ENCODE assay signal across 8 cellular contexts in genomic region chr2:237662671-237663093, GRCh38. TPM values are rescaled to one million over a fixed set of nuclear protein-coding genes. Genes with fewer than 3 reads are reported as not detected.
DNase-seq lines count a peak whose midpoint lies in the region; TF ChIP-seq lines count a peak whose summit lies in the region.

No MANE protein-coding gene starts in this region.

- TF ChIP-seq CTCF in DOHH2 (IDR thresholded peaks at IDR 0.05; ENCODE audit: low read depth, low read length, poor library complexity, severe bottlenecking) (no peak), brain (conservative IDR thresholded peaks at IDR 0.05) (no peak), spleen (IDR thresholded peaks at IDR 0.05 in 8 of 11, conservative IDR thresholded peaks at IDR 0.05 in 3 of 11) (no peak)

- H3K9me3 Mint-ChIP-seq in brain: peaks cover 0 to 8% (median 3%) of the 10 kb centered on the region in 5 experiments

- H4K20me1 ChIP-seq in DOHH2 (ENCODE audit: control insufficient read depth, insufficient read depth, low read depth, low read length): no peaks in the 10 kb centered on the region

- H3K4me3 Mint-ChIP-seq in brain: peak overlapping the region; percentile 30 to 83 (median 75)

- H3K9me3 ChIP-seq in DOHH2 (ENCODE audit: control insufficient read depth, insufficient read depth, low read length) (no peaks in the 10 kb centered on the region), spleen (no peaks in the 10 kb centered on the region)

- H3K27ac ChIP-seq in DOHH2 (ENCODE audit: low read depth, low read length) (no peak overlapping the region), spleen (peak overlapping the region in 4 of 8 donors; percentile 1 to 47 (median 33))

- intact Hi-C loops in spleen (cut with DNase I; ENCODE audit: low total_unique reads): no loop called here

- peaks cover 67% of the 10 kb centered on the region for H3K4me1 Mint-ChIP-seq in brain

- H3K9me2 ChIP-seq in DOHH2 (replicated peaks; ENCODE audit: control insufficient read depth, low read length): no peaks in the 10 kb centered on the region

- peaks cover 9% of the 10 kb centered on the region for H3F3A ChIP-seq in DOHH2 (ENCODE audit: control insufficient read depth, insufficient read depth)

- H3K79me2 ChIP-seq in DOHH2 (ENCODE audit: control insufficient read depth, low read length): no peaks in the 10 kb centered on the region

- H3K4me3 ChIP-seq in DOHH2 (ENCODE audit: low read length): peak overlapping the region; percentile 44
- no peak overlapping the region for H3K4me3 ChIP-seq in spleen

- H3K4me1 ChIP-seq in DOHH2 (ENCODE audit: control insufficient read depth, low read length) (peaks cover 52% of the 10 kb centered on the region), spleen (peaks cover 0 to 26% (median 14%) of the 10 kb centered on the region in 6 donors)

- WGBS in spleen, 5 donors: 17 to 36% (median 27%) methylated on average over 6 to 13 of the region's 13 CpGs

- H3K27me3 ChIP-seq in DOHH2 (ENCODE audit: control insufficient read depth, low read length) (peaks cover 3% of the 10 kb centered on the region; the same call in 1 of the 2 replicates), spleen (replicated peaks in 1 of 7) (peaks cover 0 to 10% (median 0%) of the 10 kb centered on the region in 7 donors)

- H3K36me3 Mint-ChIP-seq in brain: peaks cover 16% of the 10 kb centered on the region

- H3K36me3 ChIP-seq in DOHH2 (ENCODE audit: control insufficient read depth, low read length) (no peaks in the 10 kb centered on the region), spleen (no peaks in the 10 kb centered on the region)

- H3K4me2 ChIP-seq in DOHH2 (ENCODE audit: low read length): peak overlapping the region; percentile 64

- DNase-seq in NCI-H1105 (lab: John Stamatoyannopoulos, UW): peak; percentile 52
- peak; percentile 28 for DNase-seq in SK-MEL-5 (ENCODE audit: low read depth, low spot score)
- DNase-seq in iPS-NIHi7 (ENCODE audit: extremely low spot score): peak; percentile 74
- peak; percentile 85 for DNase-seq in spleen
- no peak for DNase-seq in activated gamma-delta T cell (lab: John Stamatoyannopoulos, UW)
- no peak for DNase-seq in glomerular visceral epithelial cell (ENCODE audit: extremely low spot score)

- in situ Hi-C loops in SK-MEL-5 (cut with HindIII; ENCODE audit: low pct_unique_long_range_greater_than_20kb, low sequenced_read_pairs): no loop called here

- H3K27ac Mint-ChIP-seq in brain: peak overlapping the region; percentile 75 to 95 (median 79)

- H3K27me3 Mint-ChIP-seq in brain: no peaks in the 10 kb centered on the region

- TF ChIP-seq POLR2A in spleen (IDR thresholded peaks at IDR 0.05): no peak

RNA-seq across cellular contexts. Expression of gene LRRFIP1, which starts 35.3 kb away (rescaled TPM):
- total RNA-seq in SK-MEL-5 (2014; rRNA removed; shearing (Covaris generic)): 38.1 and 47.3 TPM in 2 replicates
- polyA plus RNA-seq in SK-MEL-5 (2015; cell fraction: cytosol; rRNA removed): 27.7 and 33.9 TPM in 2 replicates
- 30.4 and 49.5 TPM in 2 replicates for polyA plus RNA-seq in SK-MEL-5 (2015; cell fraction: nucleus; rRNA removed)
- polyA plus RNA-seq in brain (ENCODE audit: insufficient read depth, low read depth, low replicate concordance) (63.1 TPM), spleen (10 to 100 TPM; 40.4 to 46.3 (median 44.4) TPM)
- 100 to 1,000 TPM; 110 to 164 (median 144) TPM for total RNA-seq in spleen

Comparison
In these comparisons a context has a peak if more than half of its experiments do, and no peak if none do; other contexts are left out.
1. DNase-seq: peak in NCI-H1105 (single experiment), SK-MEL-5 (single experiment), iPS-NIHi7 (single experiment) and spleen (single experiment); none in activated gamma-delta T cell (single experiment) and glomerular visceral epithelial cell (single experiment).